ENCODE assay signal across 10 cellular contexts in genomic region chr3:58683001-58683845, GRCh38. TPM values are rescaled to one million over a fixed set of nuclear protein-coding genes. Genes with fewer than 3 reads are reported as not detected.
A peak's percentile ranks its signal among the peaks of the same experiment; 100 is the strongest.
DNase-seq lines count a peak whose midpoint lies in the region; ATAC-seq and TF ChIP-seq lines count a peak whose summit lies in the region.
"Had no signal": no experiment of that assay in that cellular context is flagged by ENCODE, and none has a peak within 500 bp of the region (broad histone marks: within the 10 kb centered on the region; RNA-seq: fewer than 3 reads in every experiment).

No MANE protein-coding gene starts in this region.

- no peaks in the 10 kb centered on the region for H3K36me3 Mint-ChIP-seq in activated naive CD4-positive, alpha-beta T cell treated with anti-CD3 and anti-CD28 coated beads for 36 hours (ENCODE audit: low read depth)
- no peaks in the 10 kb centered on the region for H3K36me3 Mint-ChIP-seq in stimulated activated effector memory CD8-positive, alpha-beta T cell treated with anti-CD3 and anti-CD28 coated beads, Interleukin-12 subunit alpha, Interleukin-12 subunit beta, amount 100 ng/mL, for 72 hours
- H3K36me3 Mint-ChIP-seq in endodermal cell (ENCODE audit: low read depth), result peaks cover 1% of the 10 kb centered on the region
- H3K36me3 Mint-ChIP-seq: CD8-positive, alpha-beta T cell had no signal

- POLR2A ChIA-PET in PC-9 (lab: Charles Lee; ENCODE audit: unreplicated experiment), result no interaction called here

- no TSS peak for BruUV-seq in PC-9 (replicated peaks; lab: Mats Ljungman, UMichigan)

- H3K4me1 Mint-ChIP-seq in activated naive CD4-positive, alpha-beta T cell treated with anti-CD3 and anti-CD28 coated beads for 36 hours (ENCODE audit: low read depth), result peaks cover 8% of the 10 kb centered on the region
- H3K4me1 Mint-ChIP-seq in stimulated activated effector memory CD8-positive, alpha-beta T cell treated with anti-CD3 and anti-CD28 coated beads, Interleukin-12 subunit alpha, Interleukin-12 subunit beta, amount 100 ng/mL, for 72 hours, result no peaks in the 10 kb centered on the region
- H3K4me1 Mint-ChIP-seq in endodermal cell, result no peaks in the 10 kb centered on the region

- no peaks in the 10 kb centered on the region for H3K9me3 Mint-ChIP-seq in activated naive CD4-positive, alpha-beta T cell treated with anti-CD3 and anti-CD28 coated beads for 36 hours
- H3K9me3 Mint-ChIP-seq in stimulated activated effector memory CD8-positive, alpha-beta T cell treated with anti-CD3 and anti-CD28 coated beads, Interleukin-12 subunit alpha, Interleukin-12 subunit beta, amount 100 ng/mL, for 72 hours, result no peaks in the 10 kb centered on the region
- peaks cover 31% of the 10 kb centered on the region for H3K9me3 Mint-ChIP-seq in endodermal cell
- H3K9me3 Mint-ChIP-seq: CD8-positive, alpha-beta T cell had no signal

- no peak overlapping the region for H2AFZ ChIP-seq in PC-9

- H3F3A ChIP-seq in PC-9 (ENCODE audit: insufficient read depth, low read depth), result no peaks in the 10 kb centered on the region

- intact Hi-C loops in activated naive CD4-positive, alpha-beta T cell treated with anti-CD3 and anti-CD28 coated beads for 36 hours (cut with micrococcal nuclease), result no loop called here
- intact Hi-C loops in PC-9 (cut with micrococcal nuclease; ENCODE audit: unreplicated experiment), result no loop called here

- TF ChIP-seq CTCF in PC-9 (conservative IDR thresholded peaks at IDR 0.05) (no peak), endodermal cell (conservative IDR thresholded peaks at IDR 0.05) (no peak)

- H3K9me3 ChIP-seq in PC-9 (ENCODE audit: insufficient read depth, low read depth) (no peaks in the 10 kb centered on the region), endodermal cell (ENCODE audit: control insufficient read depth, low read length) (peaks cover 10% of the 10 kb centered on the region)

- no peaks in the 10 kb centered on the region for H4K20me1 ChIP-seq in PC-9 (ENCODE audit: insufficient read depth)

- H3K4me3 ChIP-seq in PC-9 (no peak overlapping the region), endodermal cell (ENCODE audit: low read length) (no peak overlapping the region)

- no peaks in the 10 kb centered on the region for H3K36me3 ChIP-seq in PC-9 (ENCODE audit: low read depth)
- no peaks in the 10 kb centered on the region for H3K36me3 ChIP-seq in endodermal cell (ENCODE audit: control insufficient read depth, insufficient read depth, low read length)

- H3K27ac ChIP-seq in PC-9 (no peak overlapping the region), endodermal cell (ENCODE audit: low read depth, low read length) (no peak overlapping the region)

- H3K27me3 ChIP-seq in PC-9 (ENCODE audit: insufficient read depth, low read depth) (peaks cover 25% of the 10 kb centered on the region), endodermal cell (ENCODE audit: control insufficient read depth, insufficient read depth, low read length, poor library complexity, severe bottlenecking) (no peaks in the 10 kb centered on the region)

- no peak overlapping the region for H3K4me2 ChIP-seq in PC-9

- H3K4me1 ChIP-seq in PC-9 (replicated peaks; ENCODE audit: insufficient read depth) (no peaks in the 10 kb centered on the region), endodermal cell (ENCODE audit: control insufficient read depth, insufficient read depth, low read length) (no peaks in the 10 kb centered on the region)

- H3K27ac Mint-ChIP-seq in activated naive CD4-positive, alpha-beta T cell treated with anti-CD3 and anti-CD28 coated beads for 36 hours, result no peak overlapping the region
- no peak overlapping the region for H3K27ac Mint-ChIP-seq in stimulated activated effector memory CD8-positive, alpha-beta T cell treated with anti-CD3 and anti-CD28 coated beads, Interleukin-12 subunit alpha, Interleukin-12 subunit beta, amount 100 ng/mL, for 72 hours
- H3K27ac Mint-ChIP-seq in endodermal cell, result no peak overlapping the region
- H3K27ac Mint-ChIP-seq: CD8-positive, alpha-beta T cell; progenitor cell of endocrine pancreas had no signal

- peak; percentile 28 for DNase-seq in activated naive CD4-positive, alpha-beta T cell treated with anti-CD3 and anti-CD28 coated beads for 36 hours
- no peak for DNase-seq in activated naive CD4-positive, alpha-beta T cell treated with anti-CD3 and anti-CD28 coated beads, Interleukin-2, amount 50 U/mL, for 16 hours
- peak; percentile 52 for DNase-seq in T1000 (lab: John Stamatoyannopoulos, UW)
- DNase-seq in stimulated activated effector memory CD8-positive, alpha-beta T cell treated with anti-CD3 and anti-CD28 coated beads, Interleukin-12 subunit alpha, Interleukin-12 subunit beta, amount 100 ng/mL, for 72 hours (ENCODE audit: low spot score in 2 of 2), result peak in 1 of 2 donors; percentile 49
- no peak for DNase-seq in PC-9
- no peak for DNase-seq in endodermal cell
- no peak for DNase-seq in NK-92 treated with Interleukin-12 subunit alpha and Interleukin-12 subunit beta, amount 100 ng/mL, for 24 hours (lab: John Stamatoyannopoulos, UW)
- DNase-seq: CD8-positive, alpha-beta T cell had no signal

- no peaks in the 10 kb centered on the region for H3K79me2 ChIP-seq in PC-9 (ENCODE audit: low read depth)

- peak; percentile 56 for ATAC-seq in HG02938 (IDR thresholded peaks at IDR 0.05; ENCODE audit: unreplicated experiment)
- ATAC-seq in stimulated activated effector memory CD8-positive, alpha-beta T cell treated with anti-CD3 and anti-CD28 coated beads, Interleukin-12 subunit alpha, Interleukin-12 subunit beta, amount 100 ng/mL, for 72 hours, result peak; percentile 50
- ATAC-seq: CD8-positive, alpha-beta T cell had no signal

- H3K4me3 Mint-ChIP-seq in activated naive CD4-positive, alpha-beta T cell treated with anti-CD3 and anti-CD28 coated beads for 36 hours, result no peak overlapping the region
- H3K4me3 Mint-ChIP-seq in stimulated activated effector memory CD8-positive, alpha-beta T cell treated with anti-CD3 and anti-CD28 coated beads, Interleukin-12 subunit alpha, Interleukin-12 subunit beta, amount 100 ng/mL, for 72 hours, result no peak overlapping the region
- no peak overlapping the region for H3K4me3 Mint-ChIP-seq in endodermal cell
- H3K4me3 Mint-ChIP-seq: CD8-positive, alpha-beta T cell had no signal

- H3K27me3 Mint-ChIP-seq in activated naive CD4-positive, alpha-beta T cell treated with anti-CD3 and anti-CD28 coated beads for 36 hours (ENCODE audit: low read depth), result peaks cover 15% of the 10 kb centered on the region
- H3K27me3 Mint-ChIP-seq in endodermal cell (ENCODE audit: insufficient read depth), result no peaks in the 10 kb centered on the region

- no peak overlapping the region for H3K9ac ChIP-seq in endodermal cell (ENCODE audit: extremely low read depth, low read length, poor library complexity, severe bottlenecking)

- CTCF ChIA-PET in activated naive CD4-positive, alpha-beta T cell treated with anti-CD3 and anti-CD28 coated beads for 36 hours (lab: Charles Lee), result no interaction called here
- CTCF ChIA-PET in PC-9 (lab: Charles Lee), result no interaction called here

- WGBS in endodermal cell (ENCODE audit: insufficient coverage in 1 of 2, insufficient read length in 1 of 2), 2 experiments, result 85 to 89% methylated on average over 5 to 7 of the region's 8 CpGs

- no peaks in the 10 kb centered on the region for H3K9me2 ChIP-seq in PC-9 (ENCODE audit: insufficient read depth)

RNA-seq across cellular contexts. Expression of gene FAM3D, which starts 16.6 kb away (rescaled TPM):
- total RNA-seq in activated naive CD4-positive, alpha-beta T cell treated with anti-CD3 and anti-CD28 coated beads for 36 hours, result not detected
- total RNA-seq in PC-9 (2021) (not detected in 2 replicates), endodermal cell (not detected)
- polyA plus RNA-seq in endodermal cell (2013, experiment 1 of 2), result not detected
- polyA plus RNA-seq in endodermal cell (2013, experiment 2 of 2), result 0.21 TPM
- total RNA-seq: CD8-positive, alpha-beta T cell; progenitor cell of endocrine pancreas had no signal

Comparison
In these comparisons a context has a peak if more than half of its experiments do, and no peak if none do; other contexts are left out.
1. DNase-seq: peak in activated naive CD4-positive, alpha-beta T cell treated with anti-CD3 and anti-CD28 coated beads for 36 hours (single experiment) and T1000 (single experiment); none in activated naive CD4-positive, alpha-beta T cell treated with anti-CD3 and anti-CD28 coated beads, Interleukin-2, amount 50 U/mL, for 16 hours (single experiment), PC-9 (0 of 2), endodermal cell (single experiment) and NK-92 treated with Interleukin-12 subunit alpha and Interleukin-12 subunit beta, amount 100 ng/mL, for 24 hours (single experiment).